Comparison of ENCODE assay signal across 9 cellular contexts in genomic region chr7:26500749-26501352, GRCh38.
DNase-seq lines count a peak whose midpoint lies in the region; ATAC-seq and TF ChIP-seq lines count a peak whose summit lies in the region.
"Had no signal": no experiment of that assay in that cellular context is flagged by ENCODE, and none has a peak within 500 bp of the region (broad histone marks: within the 10 kb centered on the region; RNA-seq: fewer than 3 reads in every experiment).

No MANE protein-coding gene starts in this region.

- H3K9me3 Mint-ChIP-seq in brain (peaks cover 0 to 6% (median 0%) of the 10 kb centered on the region in 5 experiments), neural crest cell (no peaks in the 10 kb centered on the region)

- no peak overlapping the region for H3K4me3 Mint-ChIP-seq in brain
- no peak overlapping the region for H3K4me3 Mint-ChIP-seq in neural crest cell

- peak overlapping the region in 1 of 5 experiments; percentile 12 for H3K27ac Mint-ChIP-seq in brain
- H3K27ac Mint-ChIP-seq in neural crest cell (ENCODE audit: unreplicated experiment): no peak overlapping the region

- CTCF ChIA-PET in AG04449 (lab: Yijun Ruan, JAX): interaction anchor here (0.6 to 2.5 kb wide), 5 partner anchors 38 to 608 kb away, joined by 3 to 11 read pairs (median 4); no protein-coding TSS in a partner anchor

- H3K4me3 ChIP-seq in AG04449 (ENCODE audit: low read depth, low read length): no peak overlapping the region
- H3K4me3 ChIP-seq: HAP-1 had no signal

- no peak for ATAC-seq in GM18505 (IDR thresholded peaks at IDR 0.05; ENCODE audit: unreplicated experiment)
- ATAC-seq in HG03442 (IDR thresholded peaks at IDR 0.05; ENCODE audit: unreplicated experiment): no peak
- no peak for ATAC-seq in esophagus mucosa

- no peak for DNase-seq in AG04449 (ENCODE audit: low read depth, low spot score)
- peak; percentile 8 for DNase-seq in NCI-H2196 (lab: John Stamatoyannopoulos, UW; ENCODE audit: unreplicated experiment)
- no peak for DNase-seq in neural crest cell (ENCODE audit: low read depth, low spot score)

- H3K36me3 Mint-ChIP-seq in brain (peaks cover 6% of the 10 kb centered on the region), neural crest cell (ENCODE audit: low read depth) (no peaks in the 10 kb centered on the region)

- H3K4me1 Mint-ChIP-seq in brain (no peaks in the 10 kb centered on the region), neural crest cell (no peaks in the 10 kb centered on the region)

- POLR2A ChIA-PET in AG04449 (lab: Yijun Ruan, JAX): no interaction called here

- H3K27me3 Mint-ChIP-seq in brain (peaks cover 4% of the 10 kb centered on the region), neural crest cell (ENCODE audit: low read depth) (peaks cover 2% of the 10 kb centered on the region)

- TF ChIP-seq POLR2A in GM18505 (IDR thresholded peaks at IDR 0.05; ENCODE audit: borderline replicate concordance, extremely low read depth, insufficient read depth, insufficient read length): no peak

- TF ChIP-seq CTCF in AG04449 (IDR thresholded peaks at IDR 0.05; ENCODE audit: insufficient read depth, low read length, missing control alignments) (peak; percentile 34), GM12872 (IDR thresholded peaks at IDR 0.05; ENCODE audit: insufficient read depth, low read depth, low read length) (peak; percentile 55), brain (conservative IDR thresholded peaks at IDR 0.05) (peak; percentile 37 to 58), neural crest cell (conservative IDR thresholded peaks at IDR 0.05) (peak; percentile 70)
